ENCODE assay signal across 2 cellular contexts in the genomic region with DNA sequence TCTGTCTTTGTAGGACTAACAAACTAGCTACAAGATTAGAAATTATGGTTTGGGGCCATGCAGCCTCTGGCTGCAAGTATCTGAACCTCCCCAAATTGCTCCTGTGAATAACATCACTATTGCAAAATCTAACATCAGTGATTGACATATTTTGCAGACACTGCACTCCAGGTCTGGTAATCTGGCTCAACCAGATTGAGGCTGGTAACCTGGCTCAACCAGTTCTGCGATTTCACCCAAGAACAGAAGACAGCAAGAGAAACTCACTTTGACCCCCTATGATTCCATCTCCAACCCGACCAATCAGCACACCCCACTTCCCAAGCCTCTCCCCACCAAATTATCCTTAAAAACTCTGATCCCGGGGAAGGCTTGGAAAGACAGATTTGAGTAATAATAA.
TF ChIP-seq lines count a peak whose summit lies in the region.

No MANE protein-coding gene starts in this region.

TF ChIP-seq in SK-N-SH treated with all-trans-retinoic acid at 6 μM for 48 hours, 23 proteins besides CTCF, POLR2A, EP300 and RAD21 (continued from another document):
- TF ChIP-seq, protein P1, sequence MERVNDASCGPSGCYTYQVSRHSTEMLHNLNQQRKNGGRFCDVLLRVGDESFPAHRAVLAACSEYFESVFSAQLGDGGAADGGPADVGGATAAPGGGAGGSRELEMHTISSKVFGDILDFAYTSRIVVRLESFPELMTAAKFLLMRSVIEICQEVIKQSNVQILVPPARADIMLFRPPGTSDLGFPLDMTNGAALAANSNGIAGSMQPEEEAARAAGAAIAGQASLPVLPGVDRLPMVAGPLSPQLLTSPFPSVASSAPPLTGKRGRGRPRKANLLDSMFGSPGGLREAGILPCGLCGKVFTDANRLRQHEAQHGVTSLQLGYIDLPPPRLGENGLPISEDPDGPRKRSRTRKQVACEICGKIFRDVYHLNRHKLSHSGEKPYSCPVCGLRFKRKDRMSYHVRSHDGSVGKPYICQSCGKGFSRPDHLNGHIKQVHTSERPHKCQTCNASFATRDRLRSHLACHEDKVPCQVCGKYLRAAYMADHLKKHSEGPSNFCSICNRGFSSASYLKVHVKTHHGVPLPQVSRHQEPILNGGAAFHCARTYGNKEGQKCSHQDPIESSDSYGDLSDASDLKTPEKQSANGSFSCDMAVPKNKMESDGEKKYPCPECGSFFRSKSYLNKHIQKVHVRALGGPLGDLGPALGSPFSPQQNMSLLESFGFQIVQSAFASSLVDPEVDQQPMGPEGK (CRISPR knock-in tag; IDR thresholded peaks at IDR 0.05; ENCODE audit: borderline replicate concordance): no peak
- TF ChIP-seq TOX (CRISPR knock-in tag; IDR thresholded peaks at IDR 0.05; ENCODE audit: borderline replicate concordance): no peak
- TF ChIP-seq SNAI2 (CRISPR knock-in tag; IDR thresholded peaks at IDR 0.05): no peak
- no peak for TF ChIP-seq ZNF70 (CRISPR knock-in tag; IDR thresholded peaks at IDR 0.05)
- TF ChIP-seq, protein P2, sequence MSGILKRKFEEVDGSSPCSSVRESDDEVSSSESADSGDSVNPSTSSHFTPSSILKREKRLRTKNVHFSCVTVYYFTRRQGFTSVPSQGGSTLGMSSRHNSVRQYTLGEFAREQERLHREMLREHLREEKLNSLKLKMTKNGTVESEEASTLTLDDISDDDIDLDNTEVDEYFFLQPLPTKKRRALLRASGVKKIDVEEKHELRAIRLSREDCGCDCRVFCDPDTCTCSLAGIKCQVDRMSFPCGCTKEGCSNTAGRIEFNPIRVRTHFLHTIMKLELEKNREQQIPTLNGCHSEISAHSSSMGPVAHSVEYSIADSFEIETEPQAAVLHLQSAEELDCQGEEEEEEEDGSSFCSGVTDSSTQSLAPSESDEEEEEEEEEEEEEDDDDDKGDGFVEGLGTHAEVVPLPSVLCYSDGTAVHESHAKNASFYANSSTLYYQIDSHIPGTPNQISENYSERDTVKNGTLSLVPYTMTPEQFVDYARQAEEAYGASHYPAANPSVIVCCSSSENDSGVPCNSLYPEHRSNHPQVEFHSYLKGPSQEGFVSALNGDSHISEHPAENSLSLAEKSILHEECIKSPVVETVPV (CRISPR knock-in tag; IDR thresholded peaks at IDR 0.05): no peak
- no peak for TF ChIP-seq ZFP3 (CRISPR knock-in tag; IDR thresholded peaks at IDR 0.05)
- TF ChIP-seq, protein P3, sequence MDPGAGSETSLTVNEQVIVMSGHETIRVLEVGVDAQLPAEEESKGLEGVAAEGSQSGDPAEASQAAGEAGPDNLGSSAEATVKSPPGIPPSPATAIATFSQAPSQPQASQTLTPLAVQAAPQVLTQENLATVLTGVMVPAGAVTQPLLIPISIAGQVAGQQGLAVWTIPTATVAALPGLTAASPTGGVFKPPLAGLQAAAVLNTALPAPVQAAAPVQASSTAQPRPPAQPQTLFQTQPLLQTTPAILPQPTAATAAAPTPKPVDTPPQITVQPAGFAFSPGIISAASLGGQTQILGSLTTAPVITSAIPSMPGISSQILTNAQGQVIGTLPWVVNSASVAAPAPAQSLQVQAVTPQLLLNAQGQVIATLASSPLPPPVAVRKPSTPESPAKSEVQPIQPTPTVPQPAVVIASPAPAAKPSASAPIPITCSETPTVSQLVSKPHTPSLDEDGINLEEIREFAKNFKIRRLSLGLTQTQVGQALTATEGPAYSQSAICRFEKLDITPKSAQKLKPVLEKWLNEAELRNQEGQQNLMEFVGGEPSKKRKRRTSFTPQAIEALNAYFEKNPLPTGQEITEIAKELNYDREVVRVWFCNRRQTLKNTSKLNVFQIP (CRISPR knock-in tag; IDR thresholded peaks at IDR 0.05; ENCODE audit: borderline replicate concordance, low read depth): no peak
TF ChIP-seq in SK-N-SH treated with all-trans-retinoic acid at 6 μM for 48 hours: peak in this region for 0.

TF ChIP-seq in GM23338, 12 proteins besides CTCF, POLR2A, EP300 and RAD21 (continued from another document):
- TF ChIP-seq, protein P4, sequence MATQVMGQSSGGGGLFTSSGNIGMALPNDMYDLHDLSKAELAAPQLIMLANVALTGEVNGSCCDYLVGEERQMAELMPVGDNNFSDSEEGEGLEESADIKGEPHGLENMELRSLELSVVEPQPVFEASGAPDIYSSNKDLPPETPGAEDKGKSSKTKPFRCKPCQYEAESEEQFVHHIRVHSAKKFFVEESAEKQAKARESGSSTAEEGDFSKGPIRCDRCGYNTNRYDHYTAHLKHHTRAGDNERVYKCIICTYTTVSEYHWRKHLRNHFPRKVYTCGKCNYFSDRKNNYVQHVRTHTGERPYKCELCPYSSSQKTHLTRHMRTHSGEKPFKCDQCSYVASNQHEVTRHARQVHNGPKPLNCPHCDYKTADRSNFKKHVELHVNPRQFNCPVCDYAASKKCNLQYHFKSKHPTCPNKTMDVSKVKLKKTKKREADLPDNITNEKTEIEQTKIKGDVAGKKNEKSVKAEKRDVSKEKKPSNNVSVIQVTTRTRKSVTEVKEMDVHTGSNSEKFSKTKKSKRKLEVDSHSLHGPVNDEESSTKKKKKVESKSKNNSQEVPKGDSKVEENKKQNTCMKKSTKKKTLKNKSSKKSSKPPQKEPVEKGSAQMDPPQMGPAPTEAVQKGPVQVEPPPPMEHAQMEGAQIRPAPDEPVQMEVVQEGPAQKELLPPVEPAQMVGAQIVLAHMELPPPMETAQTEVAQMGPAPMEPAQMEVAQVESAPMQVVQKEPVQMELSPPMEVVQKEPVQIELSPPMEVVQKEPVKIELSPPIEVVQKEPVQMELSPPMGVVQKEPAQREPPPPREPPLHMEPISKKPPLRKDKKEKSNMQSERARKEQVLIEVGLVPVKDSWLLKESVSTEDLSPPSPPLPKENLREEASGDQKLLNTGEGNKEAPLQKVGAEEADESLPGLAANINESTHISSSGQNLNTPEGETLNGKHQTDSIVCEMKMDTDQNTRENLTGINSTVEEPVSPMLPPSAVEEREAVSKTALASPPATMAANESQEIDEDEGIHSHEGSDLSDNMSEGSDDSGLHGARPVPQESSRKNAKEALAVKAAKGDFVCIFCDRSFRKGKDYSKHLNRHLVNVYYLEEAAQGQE (IDR thresholded peaks at IDR 0.05; ENCODE audit: unreplicated experiment): no peak
- TF ChIP-seq, protein P5, sequence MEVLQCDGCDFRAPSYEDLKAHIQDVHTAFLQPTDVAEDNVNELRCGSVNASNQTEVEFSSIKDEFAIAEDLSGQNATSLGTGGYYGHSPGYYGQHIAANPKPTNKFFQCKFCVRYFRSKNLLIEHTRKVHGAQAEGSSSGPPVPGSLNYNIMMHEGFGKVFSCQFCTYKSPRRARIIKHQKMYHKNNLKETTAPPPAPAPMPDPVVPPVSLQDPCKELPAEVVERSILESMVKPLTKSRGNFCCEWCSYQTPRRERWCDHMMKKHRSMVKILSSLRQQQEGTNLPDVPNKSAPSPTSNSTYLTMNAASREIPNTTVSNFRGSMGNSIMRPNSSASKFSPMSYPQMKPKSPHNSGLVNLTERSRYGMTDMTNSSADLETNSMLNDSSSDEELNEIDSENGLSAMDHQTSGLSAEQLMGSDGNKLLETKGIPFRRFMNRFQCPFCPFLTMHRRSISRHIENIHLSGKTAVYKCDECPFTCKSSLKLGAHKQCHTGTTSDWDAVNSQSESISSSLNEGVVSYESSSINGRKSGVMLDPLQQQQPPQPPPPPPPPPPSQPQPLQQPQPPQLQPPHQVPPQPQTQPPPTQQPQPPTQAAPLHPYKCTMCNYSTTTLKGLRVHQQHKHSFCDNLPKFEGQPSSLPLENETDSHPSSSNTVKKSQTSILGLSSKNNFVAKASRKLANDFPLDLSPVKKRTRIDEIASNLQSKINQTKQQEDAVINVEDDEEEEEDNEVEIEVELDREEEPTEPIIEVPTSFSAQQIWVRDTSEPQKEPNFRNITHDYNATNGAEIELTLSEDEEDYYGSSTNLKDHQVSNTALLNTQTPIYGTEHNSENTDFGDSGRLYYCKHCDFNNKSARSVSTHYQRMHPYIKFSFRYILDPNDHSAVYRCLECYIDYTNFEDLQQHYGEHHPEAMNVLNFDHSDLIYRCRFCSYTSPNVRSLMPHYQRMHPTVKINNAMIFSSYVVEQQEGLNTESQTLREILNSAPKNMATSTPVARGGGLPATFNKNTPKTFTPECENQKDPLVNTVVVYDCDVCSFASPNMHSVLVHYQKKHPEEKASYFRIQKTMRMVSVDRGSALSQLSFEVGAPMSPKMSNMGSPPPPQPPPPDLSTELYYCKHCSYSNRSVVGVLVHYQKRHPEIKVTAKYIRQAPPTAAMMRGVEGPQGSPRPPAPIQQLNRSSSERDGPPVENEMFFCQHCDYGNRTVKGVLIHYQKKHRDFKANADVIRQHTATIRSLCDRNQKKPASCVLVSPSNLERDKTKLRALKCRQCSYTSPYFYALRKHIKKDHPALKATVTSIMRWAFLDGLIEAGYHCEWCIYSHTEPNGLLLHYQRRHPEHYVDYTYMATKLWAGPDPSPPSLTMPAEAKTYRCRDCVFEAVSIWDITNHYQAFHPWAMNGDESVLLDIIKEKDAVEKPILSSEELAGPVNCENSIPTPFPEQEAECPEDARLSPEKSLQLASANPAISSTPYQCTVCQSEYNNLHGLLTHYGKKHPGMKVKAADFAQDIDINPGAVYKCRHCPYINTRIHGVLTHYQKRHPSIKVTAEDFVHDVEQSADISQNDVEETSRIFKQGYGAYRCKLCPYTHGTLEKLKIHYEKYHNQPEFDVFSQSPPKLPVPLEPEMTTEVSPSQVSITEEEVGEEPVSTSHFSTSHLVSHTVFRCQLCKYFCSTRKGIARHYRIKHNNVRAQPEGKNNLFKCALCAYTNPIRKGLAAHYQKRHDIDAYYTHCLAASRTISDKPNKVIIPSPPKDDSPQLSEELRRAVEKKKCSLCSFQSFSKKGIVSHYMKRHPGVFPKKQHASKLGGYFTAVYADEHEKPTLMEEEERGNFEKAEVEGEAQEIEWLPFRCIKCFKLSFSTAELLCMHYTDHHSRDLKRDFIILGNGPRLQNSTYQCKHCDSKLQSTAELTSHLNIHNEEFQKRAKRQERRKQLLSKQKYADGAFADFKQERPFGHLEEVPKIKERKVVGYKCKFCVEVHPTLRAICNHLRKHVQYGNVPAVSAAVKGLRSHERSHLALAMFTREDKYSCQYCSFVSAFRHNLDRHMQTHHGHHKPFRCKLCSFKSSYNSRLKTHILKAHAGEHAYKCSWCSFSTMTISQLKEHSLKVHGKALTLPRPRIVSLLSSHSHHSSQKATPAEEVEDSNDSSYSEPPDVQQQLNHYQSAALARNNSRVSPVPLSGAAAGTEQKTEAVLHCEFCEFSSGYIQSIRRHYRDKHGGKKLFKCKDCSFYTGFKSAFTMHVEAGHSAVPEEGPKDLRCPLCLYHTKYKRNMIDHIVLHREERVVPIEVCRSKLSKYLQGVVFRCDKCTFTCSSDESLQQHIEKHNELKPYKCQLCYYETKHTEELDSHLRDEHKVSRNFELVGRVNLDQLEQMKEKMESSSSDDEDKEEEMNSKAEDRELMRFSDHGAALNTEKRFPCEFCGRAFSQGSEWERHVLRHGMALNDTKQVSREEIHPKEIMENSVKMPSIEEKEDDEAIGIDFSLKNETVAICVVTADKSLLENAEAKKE (CRISPR knock-in tag; IDR thresholded peaks at IDR 0.05): no peak
- no peak for TF ChIP-seq NANOG (IDR thresholded peaks at IDR 0.05; ENCODE audit: borderline replicate concordance)
- no peak for TF ChIP-seq ZNF331 (CRISPR knock-in tag; IDR thresholded peaks at IDR 0.05; ENCODE audit: low read depth)
- no peak for TF ChIP-seq ZNF114 (CRISPR knock-in tag; IDR thresholded peaks at IDR 0.05)
- TF ChIP-seq EZH2 (IDR thresholded peaks at IDR 0.05; ENCODE audit: low read depth, unreplicated experiment): no peak
- no peak for TF ChIP-seq EZH2phosphoT487 (IDR thresholded peaks at IDR 0.05; ENCODE audit: unreplicated experiment)
